ENCODE assay signal across 20 cellular contexts in the genomic region with DNA sequence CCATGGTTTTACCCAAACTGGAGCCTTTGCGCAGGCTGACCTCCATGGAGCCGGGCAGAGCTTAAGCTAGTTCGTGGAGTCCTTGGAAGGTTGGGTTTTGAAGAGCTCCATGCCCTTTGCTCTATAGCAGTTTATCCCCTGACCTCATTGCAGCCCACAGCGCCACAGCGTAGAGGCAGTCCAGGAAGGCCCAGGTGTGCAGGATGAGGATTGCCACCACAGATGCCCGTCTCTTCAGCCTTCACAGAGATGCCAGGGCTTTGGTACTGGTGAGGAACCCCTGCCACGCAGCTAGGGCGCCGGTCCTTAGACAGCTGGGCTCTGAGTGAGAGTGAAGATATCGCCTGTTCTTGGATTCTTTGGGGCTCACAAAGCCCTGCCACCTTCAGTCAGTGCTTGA.
"Had no signal": no experiment of that assay in that cellular context is flagged by ENCODE, and none has a peak within 500 bp of the region (broad histone marks: within the 10 kb centered on the region; RNA-seq: fewer than 3 reads in every experiment).

No MANE protein-coding gene starts in this region.

- H3K36me3 ChIP-seq: ovary, right lobe of liver, thyroid gland, uterus had no signal

- H3K27ac ChIP-seq: foreskin keratinocyte, hepatocyte, ovary, right lobe of liver, stomach, upper lobe of left lung, uterus had no signal

- ATAC-seq: foreskin keratinocyte; mucosa of descending colon; naive thymus-derived CD8-positive, alpha-beta T cell; right lobe of liver had no signal

- H3K4me1 ChIP-seq: foreskin keratinocyte, stomach, upper lobe of left lung, uterus had no signal

- H3K27ac Mint-ChIP-seq: progenitor cell of endocrine pancreas had no signal

- H3K27me3 Mint-ChIP-seq: central memory CD8-positive, alpha-beta T cell; naive thymus-derived CD8-positive, alpha-beta T cell; progenitor cell of endocrine pancreas had no signal

- H3K9me3 Mint-ChIP-seq: central memory CD8-positive, alpha-beta T cell; naive thymus-derived CD8-positive, alpha-beta T cell; neural crest cell had no signal

- H3K4me1 Mint-ChIP-seq: central memory CD8-positive, alpha-beta T cell had no signal

- H3K4me3 Mint-ChIP-seq: central memory CD8-positive, alpha-beta T cell; naive thymus-derived CD8-positive, alpha-beta T cell; neural crest cell had no signal

- H3K4me3 ChIP-seq: hepatocyte, mucosa of descending colon, ovary, right lobe of liver, stomach, thyroid gland, upper lobe of left lung, uterus had no signal

- DNase-seq: dermis blood vessel endothelial cell; erythroblast; foreskin keratinocyte; kidney glomerular epithelial cell; mucosa of descending colon; naive thymus-derived CD8-positive, alpha-beta T cell; nucleus accumbens; ovary; right lobe of liver; stimulated activated CD4-positive, alpha-beta T cell treated with anti-CD3 and anti-CD28 coated beads, Interleukin-2, amount 100 ng/mL, for 24 hours; stimulated activated CD4-positive, alpha-beta T cell treated with anti-CD3 and anti-CD28 coated beads, Interleukin-4, amount 100 ng/mL, for 4 hours; stimulated activated naive CD4-positive, alpha-beta T cell; stomach had no signal

- H3K9me3 ChIP-seq: mucosa of descending colon, ovary, right lobe of liver, stomach, thyroid gland, upper lobe of left lung, uterus had no signal

- H3K27me3 ChIP-seq: foreskin keratinocyte, hepatocyte, ovary, right lobe of liver, stomach, thyroid gland, upper lobe of left lung, uterus had no signal
